7 cellular contexts compared by ENCODE assay signal in genomic region chr20:3785240-3786125, GRCh38. TPM values are rescaled to one million over a fixed set of nuclear protein-coding genes. Genes with fewer than 3 reads are reported as not detected.
A peak's percentile ranks its signal among the peaks of the same experiment; 100 is the strongest.
DNase-seq lines count a peak whose midpoint lies in the region; ATAC-seq, FAIRE-seq and TF ChIP-seq lines count a peak whose summit lies in the region.
"Had no signal": no experiment of that assay in that cellular context is flagged by ENCODE, and none has a peak within 500 bp of the region (broad histone marks: within the 10 kb centered on the region; RNA-seq: fewer than 3 reads in every experiment).

No MANE protein-coding gene starts in this region.

- no peak for TF ChIP-seq POLR2A in GM12892 (IDR thresholded peaks at IDR 0.05; ENCODE audit: low read depth, low read length)

- peak overlapping the region; percentile 84 for H3K4me3 Mint-ChIP-seq in activated naive CD8-positive, alpha-beta T cell treated with anti-CD3 and anti-CD28 coated beads, Interleukin-2, amount 50 U/mL, for 24 hours

- FAIRE-seq in GM12892 (lab: Jason Lieb, UNC), result no peak
- FAIRE-seq: TTC549 had no signal

- peaks cover 44% of the 10 kb centered on the region for H3K4me1 Mint-ChIP-seq in activated naive CD8-positive, alpha-beta T cell treated with anti-CD3 and anti-CD28 coated beads, Interleukin-2, amount 50 U/mL, for 24 hours

- H3K27me3 Mint-ChIP-seq in activated naive CD8-positive, alpha-beta T cell treated with anti-CD3 and anti-CD28 coated beads, Interleukin-2, amount 50 U/mL, for 24 hours, result no peaks in the 10 kb centered on the region

- DNase-seq in GM12865 (ENCODE audit: low read depth), result no peak
- DNase-seq in activated naive CD8-positive, alpha-beta T cell treated with anti-CD3 and anti-CD28 coated beads, Interleukin-2, amount 50 U/mL, for 24 hours, result no peak
- no peak for DNase-seq in NCI-H128 (lab: John Stamatoyannopoulos, UW; ENCODE audit: unreplicated experiment)
- DNase-seq in hippocampal formation (lab: John Stamatoyannopoulos, UW), result no peak
- no peak for DNase-seq in GM12892 (ENCODE audit: insufficient read length)

- H3K4me1 ChIP-seq in mononuclear cell (ENCODE audit: insufficient read depth, low read length), result peaks cover 44% of the 10 kb centered on the region

- no peaks in the 10 kb centered on the region for H3K9me3 ChIP-seq in mononuclear cell (ENCODE audit: low read depth, low read length)

- no peak overlapping the region for H3K27ac Mint-ChIP-seq in activated naive CD8-positive, alpha-beta T cell treated with anti-CD3 and anti-CD28 coated beads, Interleukin-2, amount 50 U/mL, for 24 hours

- TF ChIP-seq CTCF in GM12865 (IDR thresholded peaks at IDR 0.05; ENCODE audit: insufficient read depth, low read depth, low read length, missing control alignments), result no peak

- no peaks in the 10 kb centered on the region for H3K9me3 Mint-ChIP-seq in activated naive CD8-positive, alpha-beta T cell treated with anti-CD3 and anti-CD28 coated beads, Interleukin-2, amount 50 U/mL, for 24 hours

- no peak for ATAC-seq in activated naive CD8-positive, alpha-beta T cell treated with anti-CD3 and anti-CD28 coated beads, Interleukin-2, amount 50 U/mL, for 24 hours

- H3K4me3 ChIP-seq in GM12865 (ENCODE audit: low read depth, low read length), result peak overlapping the region; percentile 82
- H3K4me3 ChIP-seq in mononuclear cell (ENCODE audit: low read length), result peak overlapping the region; percentile 38

- peaks cover 5% of the 10 kb centered on the region for H3K36me3 Mint-ChIP-seq in activated naive CD8-positive, alpha-beta T cell treated with anti-CD3 and anti-CD28 coated beads, Interleukin-2, amount 50 U/mL, for 24 hours (ENCODE audit: low read depth)

- no peaks in the 10 kb centered on the region for H3K27me3 ChIP-seq in mononuclear cell (ENCODE audit: insufficient read depth, low read length)

RNA-seq across cellular contexts. Expression of gene CENPB, which starts 1.1 kb away (rescaled TPM):
- total RNA-seq in mononuclear cell, result 45.5 TPM
- polyA plus RNA-seq in GM12892 (2012; ENCODE audit: missing spikeins), result 10.4 TPM

RNA-seq across cellular contexts. Expression of gene SPEF1, which starts 4.2 kb away (rescaled TPM):
- not detected for total RNA-seq in mononuclear cell
- not detected for polyA plus RNA-seq in GM12892 (2012; ENCODE audit: missing spikeins)

RNA-seq across cellular contexts. Expression of gene CDC25B, which starts 10.6 kb away (rescaled TPM):
- 25.2 TPM for total RNA-seq in mononuclear cell
- 13.1 TPM for polyA plus RNA-seq in GM12892 (2012; ENCODE audit: missing spikeins)

RNA-seq across cellular contexts. Expression of gene ADISSP, which starts 17.9 kb away (rescaled TPM):
- 15.5 TPM for total RNA-seq in mononuclear cell
- polyA plus RNA-seq in GM12892 (2012; ENCODE audit: missing spikeins), result 18.2 TPM

RNA-seq across cellular contexts. Expression of gene AP5S1, which starts 34.9 kb away (rescaled TPM):
- total RNA-seq in mononuclear cell, result 3.9 TPM
- 3.2 TPM for polyA plus RNA-seq in GM12892 (2012; ENCODE audit: missing spikeins)
